ENCODE assay signal across 18 cellular contexts in the genomic region with DNA sequence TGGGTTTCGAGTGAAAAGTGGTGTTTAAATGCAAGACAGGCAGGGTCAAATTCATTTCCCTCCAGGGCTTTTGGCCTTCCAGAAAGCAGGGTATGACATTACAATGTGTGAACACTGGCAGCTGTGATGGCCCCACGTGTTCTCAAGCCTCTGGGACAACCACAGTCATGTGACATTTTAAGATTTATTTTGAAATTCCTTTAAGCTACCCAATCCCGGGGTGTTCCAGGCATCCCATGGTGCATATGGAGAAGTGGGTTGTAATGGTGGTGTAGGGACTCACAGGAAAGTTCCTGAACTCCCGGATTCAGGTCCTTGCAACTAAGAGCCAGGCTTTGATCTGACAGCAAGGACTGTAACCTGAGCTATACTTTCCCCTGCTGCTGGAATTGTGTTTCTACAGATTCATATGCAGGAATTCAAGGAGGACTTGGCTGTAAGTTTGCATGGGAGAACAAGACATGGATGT. TPM values are rescaled to one million over a fixed set of nuclear protein-coding genes. Genes with fewer than 3 reads are reported as not detected.
DNase-seq lines count a peak whose midpoint lies in the region; ATAC-seq, FAIRE-seq and TF ChIP-seq lines count a peak whose summit lies in the region.
"Had no signal": no experiment of that assay in that cellular context is flagged by ENCODE, and none has a peak within 500 bp of the region (broad histone marks: within the 10 kb centered on the region; RNA-seq: fewer than 3 reads in every experiment).

No MANE protein-coding gene starts in this region.

- peaks cover 30% of the 10 kb centered on the region for H3K4me1 ChIP-seq in HUES64 (ENCODE audit: insufficient read depth, low read length)
- peaks cover 63% of the 10 kb centered on the region for H3K4me1 ChIP-seq in mammary epithelial cell (ENCODE audit: insufficient read depth, low read length)
- H3K4me1 ChIP-seq: colonic mucosa, psoas muscle, tibial artery had no signal

- in situ Hi-C loops in mammary epithelial cell (cut with MboI; ENCODE audit: low sequenced_read_pairs in 2 of 2), result no loop called here

- H3K4me2 ChIP-seq in mammary epithelial cell (ENCODE audit: insufficient read depth, low read depth, low read length), result peak overlapping the region; percentile 10

- H3K4me3 ChIP-seq in AG10803 (ENCODE audit: low read length) (no peak overlapping the region), HUES64 (ENCODE audit: low read length) (no peak overlapping the region), mammary epithelial cell (replicated peaks in 1 of 3; ENCODE audit: insufficient read depth in 1 of 3, low read depth in 2 of 3, low read length in 3 of 3) (no peak overlapping the region)
- H3K4me3 ChIP-seq: colonic mucosa, psoas muscle, tibial artery had no signal

- H3K9ac ChIP-seq in HUES64 (ENCODE audit: low read depth, low read length), result no peak overlapping the region
- H3K9ac ChIP-seq in mammary epithelial cell (ENCODE audit: insufficient read depth, low read length), result no peak overlapping the region

- dilution Hi-C loops in mammary epithelial cell (cut with HindIII; ENCODE audit: low sequenced_read_pairs), result no loop called here

- no TSS peak for BruUV-seq in mammary epithelial cell (replicated peaks; lab: Mats Ljungman, UMichigan)

- FAIRE-seq in RCC 7860 (lab: Jason Lieb, UNC), result no peak

- CTCF ChIA-PET in mammary epithelial cell (lab: Charles Lee; ENCODE audit: low non-redundant PET), result no interaction called here

- H4K20me1 ChIP-seq in mammary epithelial cell (ENCODE audit: insufficient read depth, low read length), result no peaks in the 10 kb centered on the region

- TF ChIP-seq CTCF in AG10803 (conservative IDR thresholded peaks at IDR 0.05; ENCODE audit: low read length) (no peak), mammary epithelial cell (conservative IDR thresholded peaks at IDR 0.05 in 1 of 2, IDR thresholded peaks at IDR 0.05 in 1 of 2; ENCODE audit: extremely low read depth in 1 of 2, insufficient read depth in 1 of 2, low read depth in 1 of 2, low read length in 2 of 2) (no peak)

- H3K27me3 ChIP-seq in HUES64 (ENCODE audit: insufficient read depth, low read length), result no peaks in the 10 kb centered on the region
- no peaks in the 10 kb centered on the region for H3K27me3 ChIP-seq in mammary epithelial cell (ENCODE audit: insufficient read depth, low read length)
- H3K27me3 ChIP-seq: colonic mucosa, tibial artery had no signal

- no peak for ATAC-seq in GM21360 (IDR thresholded peaks at IDR 0.05; ENCODE audit: unreplicated experiment)
- ATAC-seq: psoas muscle had no signal

- H2AFZ ChIP-seq in mammary epithelial cell (ENCODE audit: low read depth, low read length), result no peak overlapping the region

- peak; percentile 25 for DNase-seq in AG10803 (ENCODE audit: low read depth)
- DNase-seq in mammary epithelial cell, result no peak
- DNase-seq in iris pigment epithelial cell (ENCODE audit: low read depth), result peak; percentile 46
- DNase-seq in DMS 273 (lab: John Stamatoyannopoulos, UW; ENCODE audit: unreplicated experiment), result no peak
- no peak for DNase-seq in hepatic stellate cell (ENCODE audit: low spot score)
- DNase-seq in RCC 7860 (ENCODE audit: low spot score), result no peak
- DNase-seq: activated CD8-positive, alpha-beta memory T cell treated with anti-CD3 and anti-CD28 coated beads, Interleukin-2, amount 50 U/mL, for 4 hours; activated naive CD4-positive, alpha-beta T cell treated with anti-CD3 and anti-CD28 coated beads, Interleukin-2, amount 50 U/mL, for 16 hours; Calu3; colonic mucosa; erythroblast; psoas muscle; stimulated activated CD4-positive, alpha-beta T cell treated with anti-CD3 and anti-CD28 coated beads, Interleukin-2, amount 100 ng/mL, for 24 hours; T-helper 1 cell; tibial artery had no signal

- intact Hi-C loops in mammary epithelial cell (cut with micrococcal nuclease), result loop anchor here (2.0 kb wide), 2 partner anchors 109 to 247 kb away; no protein-coding TSS in a partner anchor

- 33% methylated on average over 4 of the region's 4 CpGs for WGBS in HUES64
- 59% methylated on average over 4 of the region's 4 CpGs for WGBS in mammary epithelial cell (ENCODE audit: low coverage, missing lambda C conversion rate)

- no peaks in the 10 kb centered on the region for H3K79me2 ChIP-seq in mammary epithelial cell (ENCODE audit: insufficient read depth, low read length)

- H3K27ac ChIP-seq in HUES64 (ENCODE audit: low read depth, low read length) (peak overlapping the region; percentile 36; the same call in 1 of the 2 replicates), mammary epithelial cell (ENCODE audit: insufficient read depth, low read depth, low read length) (peak overlapping the region; percentile 90)
- H3K27ac ChIP-seq: colonic mucosa, psoas muscle, tibial artery had no signal

- H3K36me3 ChIP-seq in HUES64 (ENCODE audit: insufficient read depth, low read length) (no peaks in the 10 kb centered on the region), mammary epithelial cell (ENCODE audit: insufficient read depth, low read length) (no peaks in the 10 kb centered on the region)
- H3K36me3 ChIP-seq: colonic mucosa had no signal

- no peaks in the 10 kb centered on the region for H3K9me3 ChIP-seq in HUES64 (ENCODE audit: insufficient read depth, low read depth, low read length)
- H3K9me3 ChIP-seq in mammary epithelial cell (replicated peaks; ENCODE audit: insufficient read depth, low read length), result no peaks in the 10 kb centered on the region
- H3K9me3 ChIP-seq: colonic mucosa, psoas muscle, tibial artery had no signal

RNA-seq across cellular contexts. Expression of gene INSYN2A, which starts 46.7 kb away (rescaled TPM):
- 0.10 TPM for polyA plus RNA-seq in HUES64 (2013, experiment 1 of 2)
- 0.13 TPM for polyA plus RNA-seq in HUES64 (2013, experiment 2 of 2)
- under 1 TPM; 0.07 to 0.17 TPM for total RNA-seq in mammary epithelial cell
- polyA plus RNA-seq in mammary epithelial cell, result 0.14 TPM
- not detected for polyA minus RNA-seq in mammary epithelial cell
- total RNA-seq: Calu3, OCI-LY7 had no signal

Comparison
In these comparisons a context has a peak if more than half of its experiments do, and no peak if none do; other contexts are left out.
1. DNase-seq: peak in AG10803 (single experiment) and iris pigment epithelial cell (single experiment); none in mammary epithelial cell (single experiment), DMS 273 (single experiment), hepatic stellate cell (single experiment) and RCC 7860 (single experiment).